In the genomic region with DNA sequence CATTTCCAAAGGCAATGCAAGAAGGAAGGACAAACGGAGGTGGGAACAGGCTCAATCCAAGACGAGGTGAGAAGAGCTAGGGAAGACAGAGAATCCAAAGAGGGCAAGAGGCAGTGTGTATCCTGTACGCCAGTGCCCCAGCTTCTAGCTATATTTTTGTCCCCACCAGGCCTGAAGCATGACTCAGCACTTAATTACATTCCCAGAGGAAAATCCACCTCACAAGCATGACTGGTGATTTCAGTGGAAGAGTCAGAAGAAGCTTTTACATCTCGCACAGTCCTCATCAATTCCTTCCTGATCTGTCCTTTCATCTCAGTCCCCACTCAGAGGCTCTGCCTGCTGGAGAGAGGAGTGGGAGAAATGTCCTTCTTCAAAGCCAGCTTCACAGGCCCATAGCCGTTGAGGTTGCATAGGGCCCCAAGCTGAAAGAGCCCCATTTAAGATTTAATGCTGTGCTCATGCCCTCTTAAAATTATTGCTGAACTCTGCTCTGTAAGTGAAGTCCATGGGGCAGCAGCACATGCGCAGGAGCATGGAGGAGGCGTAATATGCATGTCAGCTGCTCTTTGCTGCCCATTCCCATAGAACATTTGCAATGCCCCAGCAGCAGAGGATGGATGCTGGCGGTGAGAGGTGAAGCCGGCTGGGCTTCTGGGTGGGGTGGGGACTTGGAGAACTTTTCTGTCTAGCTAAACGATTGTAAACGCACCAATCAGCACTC, we compare ENCODE assay signal across 21 cellular contexts. TPM values are rescaled to one million over a fixed set of nuclear protein-coding genes. Genes with fewer than 3 reads are reported as not detected.
A peak's percentile ranks its signal among the peaks of the same experiment; 100 is the strongest.
DNase-seq lines count a peak whose midpoint lies in the region; ATAC-seq, FAIRE-seq and TF ChIP-seq lines count a peak whose summit lies in the region.
"Had no signal": no experiment of that assay in that cellular context is flagged by ENCODE, and none has a peak within 500 bp of the region (broad histone marks: within the 10 kb centered on the region; RNA-seq: fewer than 3 reads in every experiment).

No MANE protein-coding gene starts in this region.

- H3K79me2 ChIP-seq in smooth muscle cell (ENCODE audit: low read depth): no peaks in the 10 kb centered on the region

- no peaks in the 10 kb centered on the region for H3F3A ChIP-seq in smooth muscle cell (ENCODE audit: low read depth)

- H3K4me2 ChIP-seq in smooth muscle cell: peak overlapping the region; percentile 39

- H3K36me3 ChIP-seq in cardiac muscle cell (no peaks in the 10 kb centered on the region), heart right ventricle (no peaks in the 10 kb centered on the region), smooth muscle cell (ENCODE audit: low read depth) (no peaks in the 10 kb centered on the region)
- H3K36me3 ChIP-seq: brain microvascular endothelial cell, left ventricle myocardium inferior had no signal

- no peak for TF ChIP-seq CTCF in cardiac muscle cell (IDR thresholded peaks at IDR 0.05; ENCODE audit: low read depth, low read length)
- no peak for TF ChIP-seq CTCF in heart right ventricle (IDR thresholded peaks at IDR 0.05)
- TF ChIP-seq CTCF in smooth muscle cell (IDR thresholded peaks at IDR 0.05; ENCODE audit: borderline replicate concordance, insufficient read depth, poor library complexity, severe bottlenecking): no peak

- peak; percentile 8 for FAIRE-seq in RCC 7860 (lab: Jason Lieb, UNC)
- FAIRE-seq: GM19239, HTR-8/SVneo had no signal

- H3K4me1 ChIP-seq in cardiac muscle cell (ENCODE audit: low read depth): no peaks in the 10 kb centered on the region
- H3K4me1 ChIP-seq in heart right ventricle: no peaks in the 10 kb centered on the region
- H3K4me1 ChIP-seq in smooth muscle cell (ENCODE audit: low read depth): peaks cover 2% of the 10 kb centered on the region
- H3K4me1 ChIP-seq: Caco-2 had no signal

- no peaks in the 10 kb centered on the region for H4K20me1 ChIP-seq in smooth muscle cell (ENCODE audit: low read depth)

- intact Hi-C loops in heart right ventricle (cut with DNase I): no loop called here

- H3K9me3 ChIP-seq in cardiac muscle cell (ENCODE audit: low read depth) (no peaks in the 10 kb centered on the region), heart right ventricle (no peaks in the 10 kb centered on the region), smooth muscle cell (replicated peaks; ENCODE audit: low read depth) (no peaks in the 10 kb centered on the region)
- H3K9me3 ChIP-seq: Caco-2, left ventricle myocardium inferior had no signal

- H3K27ac ChIP-seq in cardiac muscle cell (no peak overlapping the region), heart right ventricle (no peak overlapping the region), smooth muscle cell (ENCODE audit: low read depth) (no peak overlapping the region)
- H3K27ac ChIP-seq: brain microvascular endothelial cell, left ventricle myocardium inferior had no signal

- ATAC-seq in heart right ventricle: no peak
- no peak for ATAC-seq in HG02610 (IDR thresholded peaks at IDR 0.05; ENCODE audit: unreplicated experiment)
- no peak for ATAC-seq in HG03039 (IDR thresholded peaks at IDR 0.05; ENCODE audit: unreplicated experiment)

- H3K4me3 ChIP-seq in cardiac muscle cell (no peak overlapping the region), heart right ventricle (no peak overlapping the region), smooth muscle cell (no peak overlapping the region)
- H3K4me3 ChIP-seq: left ventricle myocardium inferior had no signal

- H2AFZ ChIP-seq in smooth muscle cell (ENCODE audit: low read depth): peak overlapping the region; percentile 64

- 90 to 94% methylated on average over 11 of the region's 11 CpGs for WGBS in heart right ventricle, 2 donors
- WGBS in smooth muscle cell (ENCODE audit: low lambda C conversion rate): 64% methylated on average over 11 of the region's 11 CpGs

- H3K9ac ChIP-seq in smooth muscle cell (ENCODE audit: low read depth): no peak overlapping the region

- peak; percentile 44 to 49 for DNase-seq in cardiac muscle cell (ENCODE audit: low read depth in 1 of 2, low spot score in 1 of 2)
- DNase-seq in heart right ventricle: no peak
- peak; percentile 63 for DNase-seq in RCC 7860 (ENCODE audit: low spot score)
- DNase-seq in glomerular visceral epithelial cell (ENCODE audit: extremely low spot score): peak; percentile 25
- DNase-seq in smooth muscle cell (lab: John Stamatoyannopoulos, UW; ENCODE audit: unreplicated experiment): no peak
- no peak for DNase-seq in activated CD4-positive, alpha-beta T cell treated with anti-CD3 and anti-CD28 coated beads, Interleukin-2, amount 50 U/mL, for 48 hours
- DNase-seq: activated CD4-positive, alpha-beta T cell treated with anti-CD3 and anti-CD28 coated beads for 48 hours; activated naive CD4-positive, alpha-beta T cell treated with anti-CD3 and anti-CD28 coated beads, Interleukin-2, amount 10 ng/mL, durations not matched to agents 7 days and 5 days; brain microvascular endothelial cell; Caco-2; hypothalamus; left ventricle myocardium inferior; MV-4-11; naive B cell; NCI-H2081; Right ventricle myocardium superior; T-helper 9 cell had no signal

- H3K27me3 ChIP-seq in cardiac muscle cell (no peaks in the 10 kb centered on the region), heart right ventricle (no peaks in the 10 kb centered on the region), smooth muscle cell (ENCODE audit: low read depth) (no peaks in the 10 kb centered on the region)
- H3K27me3 ChIP-seq: brain microvascular endothelial cell had no signal

RNA-seq across cellular contexts. Expression of a gene that starts 39.0 kb away (rescaled TPM):
- total RNA-seq in cardiac muscle cell: not detected in 2 replicates
- not detected in 2 replicates for polyA plus RNA-seq in cardiac muscle cell
- 10 to 100 TPM in 1 of 10 donors, 1 to 10 TPM in 7, under 1 TPM in 2; 0.70 to 19.5 (median 2.2) TPM for total RNA-seq in heart right ventricle
- 1 to 10 TPM in 1 of 2 donors, under 1 TPM in 1; 0.73 to 1.1 TPM for polyA plus RNA-seq in heart right ventricle
- total RNA-seq in smooth muscle cell: not detected in 2 replicates
- not detected in 2 replicates for polyA plus RNA-seq in smooth muscle cell
- total RNA-seq: Caco-2 had no signal

Comparison
In these comparisons a context has a peak if more than half of its experiments do, and no peak if none do; other contexts are left out.
1. DNase-seq: peak in cardiac muscle cell (2 of 2), RCC 7860 (single experiment) and glomerular visceral epithelial cell (single experiment); none in heart right ventricle (0 of 2), smooth muscle cell (single experiment) and activated CD4-positive, alpha-beta T cell treated with anti-CD3 and anti-CD28 coated beads, Interleukin-2, amount 50 U/mL, for 48 hours (0 of 2).